In genomic region chr10:22624289-22624738, GRCh38 we compare ENCODE assay signal across 9 cellular contexts.
A peak's percentile ranks its signal among the peaks of the same experiment; 100 is the strongest.
DNase-seq lines count a peak whose midpoint lies in the region; ATAC-seq and TF ChIP-seq lines count a peak whose summit lies in the region.
"Had no signal": no experiment of that assay in that cellular context is flagged by ENCODE, and none has a peak within 500 bp of the region (broad histone marks: within the 10 kb centered on the region; RNA-seq: fewer than 3 reads in every experiment).

No MANE protein-coding gene starts in this region.

- H3K27me3 Mint-ChIP-seq in activated naive CD4-positive, alpha-beta T cell treated with anti-CD3 and anti-CD28 coated beads for 36 hours (ENCODE audit: low read depth), result no peaks in the 10 kb centered on the region
- H3K27me3 Mint-ChIP-seq in activated T-helper 17 cell treated with anti-CD3 and anti-CD28 coated beads, Interleukin-2, amount 50 U/mL, for 72 hours, result no peaks in the 10 kb centered on the region

- intact Hi-C loops in activated naive CD4-positive, alpha-beta T cell treated with anti-CD3 and anti-CD28 coated beads for 36 hours (cut with micrococcal nuclease), result no loop called here
- intact Hi-C loops in upper lobe of right lung (cut with DNase I) (no loop called here), posterior vena cava (cut with DNase I) (no loop called here)

- H3K27me3 ChIP-seq in upper lobe of right lung, result no peaks in the 10 kb centered on the region

- no peak for ATAC-seq in activated T-helper 17 cell treated with anti-CD3 and anti-CD28 coated beads, Interleukin-2, amount 50 U/mL, for 72 hours (replicated peaks)
- peak; percentile 57 for ATAC-seq in upper lobe of right lung
- no peak for ATAC-seq in HG03025 (IDR thresholded peaks at IDR 0.05; ENCODE audit: low FRiP score, unreplicated experiment)

- no peaks in the 10 kb centered on the region for H3K9me3 Mint-ChIP-seq in activated naive CD4-positive, alpha-beta T cell treated with anti-CD3 and anti-CD28 coated beads for 36 hours
- H3K9me3 Mint-ChIP-seq in activated T-helper 17 cell treated with anti-CD3 and anti-CD28 coated beads, Interleukin-2, amount 50 U/mL, for 72 hours, result no peaks in the 10 kb centered on the region

- TF ChIP-seq CTCF in upper lobe of right lung (IDR thresholded peaks at IDR 0.05), result no peak

- H3K36me3 Mint-ChIP-seq in activated naive CD4-positive, alpha-beta T cell treated with anti-CD3 and anti-CD28 coated beads for 36 hours (ENCODE audit: low read depth), result peaks cover 3% of the 10 kb centered on the region
- no peaks in the 10 kb centered on the region for H3K36me3 Mint-ChIP-seq in activated T-helper 17 cell treated with anti-CD3 and anti-CD28 coated beads, Interleukin-2, amount 50 U/mL, for 72 hours (ENCODE audit: low read depth)

- peak overlapping the region; percentile 59 for H3K27ac Mint-ChIP-seq in activated naive CD4-positive, alpha-beta T cell treated with anti-CD3 and anti-CD28 coated beads for 36 hours
- H3K27ac Mint-ChIP-seq in activated T-helper 17 cell treated with anti-CD3 and anti-CD28 coated beads, Interleukin-2, amount 50 U/mL, for 72 hours, result peak overlapping the region; percentile 90

- H3K4me3 ChIP-seq in upper lobe of right lung, result no peak overlapping the region

- H3K9me3 ChIP-seq in upper lobe of right lung, result no peaks in the 10 kb centered on the region

- no peak overlapping the region for H3K27ac ChIP-seq in upper lobe of right lung

- DNase-seq in activated naive CD4-positive, alpha-beta T cell treated with anti-CD3 and anti-CD28 coated beads for 36 hours, result no peak
- DNase-seq in activated naive CD4-positive, alpha-beta T cell treated with anti-CD3 and anti-CD28 coated beads, Interleukin-2, amount 50 U/mL, for 16 hours, result no peak
- peak; percentile 77 for DNase-seq in iris pigment epithelial cell (ENCODE audit: low read depth)
- DNase-seq in upper lobe of right lung, result no peak
- DNase-seq in amygdala (lab: John Stamatoyannopoulos, UW), result no peak
- DNase-seq in posterior vena cava (ENCODE audit: low spot score), result no peak
- DNase-seq: stimulated activated CD8-positive, alpha-beta memory T cell treated with anti-CD3 and anti-CD28 coated beads, Interleukin-4, amount 100 ng/mL, for 48 hours had no signal

- CTCF ChIA-PET in activated naive CD4-positive, alpha-beta T cell treated with anti-CD3 and anti-CD28 coated beads for 36 hours (lab: Charles Lee), result interaction anchor here (1.3 to 1.8 kb wide), 3 partner anchors 13 to 32 kb away, joined by 3 to 10 read pairs (median 4); no protein-coding TSS in a partner anchor

- H3K4me1 ChIP-seq in upper lobe of right lung, result peaks cover 61% of the 10 kb centered on the region

- peaks cover 92% of the 10 kb centered on the region for H3K4me1 Mint-ChIP-seq in activated naive CD4-positive, alpha-beta T cell treated with anti-CD3 and anti-CD28 coated beads for 36 hours (ENCODE audit: low read depth)
- H3K4me1 Mint-ChIP-seq in activated T-helper 17 cell treated with anti-CD3 and anti-CD28 coated beads, Interleukin-2, amount 50 U/mL, for 72 hours, result peaks cover 62% of the 10 kb centered on the region

- H3K36me3 ChIP-seq in upper lobe of right lung, result no peaks in the 10 kb centered on the region

- H3K4me3 Mint-ChIP-seq in activated naive CD4-positive, alpha-beta T cell treated with anti-CD3 and anti-CD28 coated beads for 36 hours, result peak overlapping the region; percentile 8
- H3K4me3 Mint-ChIP-seq in activated T-helper 17 cell treated with anti-CD3 and anti-CD28 coated beads, Interleukin-2, amount 50 U/mL, for 72 hours, result peak overlapping the region; percentile 81
